1 cellular context compared by ENCODE assay signal in the genomic region with DNA sequence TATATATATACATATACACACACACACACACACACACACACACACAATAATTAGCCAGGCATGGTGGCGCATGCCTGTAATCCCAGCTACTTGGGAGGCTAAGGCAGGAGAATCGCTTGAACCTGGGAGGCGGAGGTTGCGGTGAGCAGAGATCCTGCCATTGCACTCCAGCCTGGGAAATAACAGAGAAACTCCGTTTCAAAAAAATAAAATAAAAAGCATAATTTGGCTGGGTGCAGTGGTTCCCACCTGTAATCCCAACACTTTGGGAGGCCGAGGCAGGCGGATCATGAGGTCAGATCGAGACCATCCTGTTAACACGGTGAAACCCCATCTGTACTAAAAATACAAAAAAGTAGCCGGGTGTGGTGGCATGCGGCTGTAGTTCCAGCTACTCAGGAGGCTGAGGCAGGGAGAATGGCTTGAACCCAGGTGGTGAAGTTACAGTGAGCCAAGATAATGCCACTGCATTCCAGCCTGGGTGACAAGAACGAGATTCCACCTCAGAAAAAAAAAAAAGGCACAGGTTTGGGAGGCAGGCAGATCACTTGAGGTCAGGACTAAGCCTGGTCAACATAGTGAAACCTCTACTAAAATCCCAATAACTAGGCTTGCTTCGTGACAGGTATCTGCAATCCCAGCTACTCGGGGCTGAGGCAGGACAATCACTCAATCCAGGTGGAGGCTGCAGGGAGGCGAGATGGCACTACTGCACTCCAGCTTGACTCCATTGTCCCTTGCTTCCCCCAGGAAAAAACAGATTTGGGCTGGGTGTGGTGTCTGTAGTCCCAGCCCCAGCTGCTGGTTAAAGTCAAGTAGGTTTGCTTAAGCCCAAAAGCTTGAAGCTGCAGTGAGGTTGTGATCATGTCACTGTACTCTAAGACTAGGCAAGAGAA.
TF ChIP-seq lines count a peak whose summit lies in the region.

No MANE protein-coding gene starts in this region.

TF ChIP-seq in K562, 482 proteins besides CTCF, POLR2A, EP300 and RAD21 (continued from another document and continues in another):
- TF ChIP-seq AFF4 (CRISPR knock-in tag; IDR thresholded peaks at IDR 0.05) (peak; percentile 80), ARID1B (IDR thresholded peaks at IDR 0.05) (0 out of 2 replicates have a peak, but pooled peaks have one; percentile 12), SRSF9 (IDR thresholded peaks at IDR 0.05; ENCODE audit: borderline replicate concordance, low read depth, low read length) (no peak), ZNF655 (CRISPR knock-in tag; IDR thresholded peaks at IDR 0.05) (no peak), KDM5B (IDR thresholded peaks at IDR 0.05; ENCODE audit: insufficient replicate concordance, low read depth, low read length) (peak; percentile 71), ATF1 (CRISPR knock-in tag; IDR thresholded peaks at IDR 0.05) (no peak), ATF1 (tag; IDR thresholded peaks at IDR 0.05) (no peak), SMC3 (conservative IDR thresholded peaks at IDR 0.05; ENCODE audit: insufficient read depth, low read depth, low read length) (0 out of 2 replicates have a peak, but pooled peaks have one; percentile 8), PRMT5 (CRISPR knock-in tag; IDR thresholded peaks at IDR 0.05) (no peak), ZNF778 (CRISPR knock-in tag; IDR thresholded peaks at IDR 0.05) (no peak), MXI1 (IDR thresholded peaks at IDR 0.05; ENCODE audit: low read depth, low read length) (peak; percentile 66; the same call in 1 of the 2 replicates), RBM15 (IDR thresholded peaks at IDR 0.05; ENCODE audit: insufficient read depth, low read length) (no peak), TBL1XR1 (IDR thresholded peaks at IDR 0.05; ENCODE audit: low read length in 2 of 2) (peak in 1 of 2 experiments; percentile 94; a peak in 1 of 4 replicates), CBX8 (IDR thresholded peaks at IDR 0.05; ENCODE audit: borderline replicate concordance, extremely low read depth, low read depth, low read length, poor library complexity, severe bottlenecking) (no peak), ZNF780A (CRISPR knock-in tag; IDR thresholded peaks at IDR 0.05) (no peak), SAFB2 (IDR thresholded peaks at IDR 0.05; ENCODE audit: borderline replicate concordance, low read depth, low read length, severe bottlenecking) (no peak), TAF7 (tag; IDR thresholded peaks at IDR 0.05) (no peak), CREB1 (IDR thresholded peaks at IDR 0.05) (peak; percentile 68), CREB1 (CRISPR knock-in tag; IDR thresholded peaks at IDR 0.05) (no peak), TAF1 (IDR thresholded peaks at IDR 0.05; ENCODE audit: control insufficient read depth, extremely low read depth, insufficient read depth, low read length, severe bottlenecking) (peak; percentile 31), RBM14 (IDR thresholded peaks at IDR 0.05; ENCODE audit: borderline replicate concordance, insufficient read depth, low read depth, low read length) (no peak), MCM7 (IDR thresholded peaks at IDR 0.05) (no peak), E4F1 (CRISPR knock-in tag; IDR thresholded peaks at IDR 0.05; ENCODE audit: borderline replicate concordance) (no peak), FOXP1 (CRISPR knock-in tag; IDR thresholded peaks at IDR 0.05) (no peak), PHB2 (IDR thresholded peaks at IDR 0.05; ENCODE audit: low read depth) (no peak), ZSCAN29 (IDR thresholded peaks at IDR 0.05) (no peak), RBM25 (IDR thresholded peaks at IDR 0.05; ENCODE audit: low read depth, low read length, severe bottlenecking) (no peak), ZNF12 (CRISPR knock-in tag; IDR thresholded peaks at IDR 0.05) (no peak), ELF4 (CRISPR knock-in tag; IDR thresholded peaks at IDR 0.05) (no peak), RBM22 (IDR thresholded peaks at IDR 0.05; ENCODE audit: low read depth, low read length, poor library complexity, severe bottlenecking) (no peak), ARID4B (CRISPR knock-in tag; IDR thresholded peaks at IDR 0.05) (no peak), ZNF431 (CRISPR knock-in tag; IDR thresholded peaks at IDR 0.05) (peak; percentile 60; the same call in 1 of the 2 replicates), RAD51 (IDR thresholded peaks at IDR 0.05; ENCODE audit: borderline replicate concordance, low read depth) (no peak), ZNF41 (CRISPR knock-in tag; conservative IDR thresholded peaks at IDR 0.05) (no peak), XRCC4 (IDR thresholded peaks at IDR 0.05; ENCODE audit: extremely low read depth, insufficient read depth, insufficient read length) (no peak), TOE1 (IDR thresholded peaks at IDR 0.05; ENCODE audit: borderline replicate concordance) (no peak), TOE1 (CRISPR knock-in tag; IDR thresholded peaks at IDR 0.05; ENCODE audit: borderline replicate concordance, low read depth) (no peak), CBX3 (IDR thresholded peaks at IDR 0.05; ENCODE audit: borderline replicate concordance in 1 of 2, low read length in 2 of 2) (0 out of 3 replicates have a peak, but pooled peaks of 1 of the 2 experiments have one; percentile 11), KLF1 (tag; IDR thresholded peaks at IDR 0.05) (no peak), MEF2A (IDR thresholded peaks at IDR 0.05; ENCODE audit: control insufficient read depth, low read depth, low read length) (peak; percentile 19; the same call in 1 of the 2 replicates), SP1 (CRISPR knock-in tag; IDR thresholded peaks at IDR 0.05) (no peak), NR2F6 (CRISPR knock-in tag; IDR thresholded peaks at IDR 0.05) (no peak), FOXM1 (IDR thresholded peaks at IDR 0.05; ENCODE audit: low read depth) (no peak), FOXM1 (CRISPR knock-in tag; IDR thresholded peaks at IDR 0.05; ENCODE audit: low read depth) (0 out of 2 replicates have a peak, but pooled peaks have one; percentile 37), ZBTB8A (IDR thresholded peaks at IDR 0.05; ENCODE audit: partially characterized antibody) (no peak), SRSF7 (optimal IDR thresholded peaks at IDR 0.05; ENCODE audit: low read depth, low read length) (no peak), ZFX (CRISPR knock-in tag; IDR thresholded peaks at IDR 0.05) (no peak), PTTG1 (tag; IDR thresholded peaks at IDR 0.05; ENCODE audit: low read depth) (no peak), BRD9 (IDR thresholded peaks at IDR 0.05; ENCODE audit: low read depth, partially characterized antibody) (no peak), RCOR1 (IDR thresholded peaks at IDR 0.05; ENCODE audit: borderline replicate concordance in 1 of 2, low read depth in 2 of 2, low read length in 2 of 2) (peak; percentile 18 to 49; a peak in 2 of 4 replicates), ZNF76 (CRISPR knock-in tag; IDR thresholded peaks at IDR 0.05; ENCODE audit: borderline replicate concordance) (no peak), JUND (IDR thresholded peaks at IDR 0.05; ENCODE audit: borderline replicate concordance, low read depth, low read length) (no peak), JUND (tag; IDR thresholded peaks at IDR 0.05; ENCODE audit: borderline replicate concordance, low read depth, low read length) (no peak)
- TF ChIP-seq, protein P1, sequence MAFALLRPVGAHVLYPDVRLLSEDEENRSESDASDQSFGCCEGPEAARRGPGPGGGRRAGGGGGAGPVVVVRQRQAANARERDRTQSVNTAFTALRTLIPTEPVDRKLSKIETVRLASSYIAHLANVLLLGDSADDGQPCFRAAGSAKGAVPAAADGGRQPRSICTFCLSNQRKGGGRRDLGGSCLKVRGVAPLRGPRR (CRISPR knock-in tag; IDR thresholded peaks at IDR 0.05), result no peak
- TF ChIP-seq, protein P2, sequence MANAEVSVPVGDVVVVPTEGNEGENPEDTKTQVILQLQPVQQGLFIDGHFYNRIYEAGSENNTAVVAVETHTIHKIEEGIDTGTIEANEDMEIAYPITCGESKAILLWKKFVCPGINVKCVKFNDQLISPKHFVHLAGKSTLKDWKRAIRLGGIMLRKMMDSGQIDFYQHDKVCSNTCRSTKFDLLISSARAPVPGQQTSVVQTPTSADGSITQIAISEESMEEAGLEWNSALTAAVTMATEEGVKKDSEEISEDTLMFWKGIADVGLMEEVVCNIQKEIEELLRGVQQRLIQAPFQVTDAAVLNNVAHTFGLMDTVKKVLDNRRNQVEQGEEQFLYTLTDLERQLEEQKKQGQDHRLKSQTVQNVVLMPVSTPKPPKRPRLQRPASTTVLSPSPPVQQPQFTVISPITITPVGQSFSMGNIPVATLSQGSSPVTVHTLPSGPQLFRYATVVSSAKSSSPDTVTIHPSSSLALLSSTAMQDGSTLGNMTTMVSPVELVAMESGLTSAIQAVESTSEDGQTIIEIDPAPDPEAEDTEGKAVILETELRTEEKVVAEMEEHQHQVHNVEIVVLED (CRISPR knock-in tag; IDR thresholded peaks at IDR 0.05), result no peak
